ENCODE assay signal across 7 cellular contexts in genomic region chr1:248432201-248432600, GRCh38.
DNase-seq lines count a peak whose midpoint lies in the region; ATAC-seq lines count a peak whose summit lies in the region.

No MANE protein-coding gene starts in this region.

- peak; percentile 40 for ATAC-seq in GM18502 (IDR thresholded peaks at IDR 0.05; ENCODE audit: poor library complexity, unreplicated experiment)
- ATAC-seq in GM19035 (IDR thresholded peaks at IDR 0.05; ENCODE audit: unreplicated experiment), result peak; percentile 50
- ATAC-seq in GM21447 (IDR thresholded peaks at IDR 0.05; ENCODE audit: unreplicated experiment), result peak; percentile 47
- ATAC-seq in HG02759 (IDR thresholded peaks at IDR 0.05; ENCODE audit: unreplicated experiment), result peak; percentile 44
- ATAC-seq in HG03460 (IDR thresholded peaks at IDR 0.05; ENCODE audit: unreplicated experiment), result peak; percentile 49

- DNase-seq in OCI-M1 (lab: John Stamatoyannopoulos, UW) (peak; percentile 57), germinal center (ENCODE audit: low spot score) (peak; percentile 8)

Comparison
In these comparisons a context has a peak if more than half of its experiments do, and no peak if none do; other contexts are left out.
1. Peak in every context shown above with its lines: DNase-seq and ATAC-seq.